9 cellular contexts compared by ENCODE assay signal in genomic region chr20:46558511-46558959, GRCh38. TPM values are rescaled to one million over a fixed set of nuclear protein-coding genes. Genes with fewer than 3 reads are reported as not detected.
DNase-seq lines count a peak whose midpoint lies in the region; ATAC-seq and TF ChIP-seq lines count a peak whose summit lies in the region.
"Had no signal": no experiment of that assay in that cellular context is flagged by ENCODE, and none has a peak within 500 bp of the region (broad histone marks: within the 10 kb centered on the region; RNA-seq: fewer than 3 reads in every experiment).

No MANE protein-coding gene starts in this region.

- peaks cover 38% of the 10 kb centered on the region for H3K4me1 ChIP-seq in adipocyte (ENCODE audit: control insufficient read depth, insufficient read depth, low read length)
- H3K4me1 ChIP-seq in mesodermal cell (ENCODE audit: control insufficient read depth, insufficient read depth, low read length, poor library complexity, severe bottlenecking), result peaks cover 8% of the 10 kb centered on the region
- no peaks in the 10 kb centered on the region for H3K4me1 ChIP-seq in BE2C

- H3K36me3 ChIP-seq in adipocyte (ENCODE audit: control insufficient read depth, insufficient read depth, low read length, severe bottlenecking) (no peaks in the 10 kb centered on the region), mesodermal cell (ENCODE audit: control insufficient read depth, insufficient read depth, low read length) (no peaks in the 10 kb centered on the region), BE2C (no peaks in the 10 kb centered on the region)
- H3K36me3 ChIP-seq: upper lobe of left lung had no signal

- ATAC-seq in GM18868 (IDR thresholded peaks at IDR 0.05; ENCODE audit: unreplicated experiment) (no peak), HG03025 (IDR thresholded peaks at IDR 0.05; ENCODE audit: low FRiP score, unreplicated experiment) (no peak)

- DNase-seq in AG04450 (ENCODE audit: low read depth, low spot score) (peak; percentile 85), HK-2 (ENCODE audit: unreplicated experiment) (peak; percentile 87), adipocyte (ENCODE audit: low read depth) (peak; percentile 51), BE2C (no peak), NCI-H187 treated with DMSO at 0.1 percent for 48 hours (lab: John Stamatoyannopoulos, UW) (no peak)
- DNase-seq: upper lobe of left lung had no signal

- no peak for TF ChIP-seq CTCF in AG04450 (IDR thresholded peaks at IDR 0.05; ENCODE audit: low read depth, low read length)
- TF ChIP-seq CTCF in BE2C (IDR thresholded peaks at IDR 0.05; ENCODE audit: low read depth, low read length), result no peak

- H3K4me3 ChIP-seq in AG04450 (ENCODE audit: low read depth, low read length) (no peak overlapping the region), adipocyte (ENCODE audit: low read length) (no peak overlapping the region), mesodermal cell (ENCODE audit: extremely low read depth, insufficient read depth, low read length, poor library complexity, severe bottlenecking) (no peak overlapping the region), BE2C (ENCODE audit: low read depth, low read length) (no peak overlapping the region)
- H3K4me3 ChIP-seq: upper lobe of left lung had no signal

- peak overlapping the region; percentile 15 for H3K9ac ChIP-seq in adipocyte (ENCODE audit: low read length)

- POLR2A ChIA-PET in AG04450 (lab: Yijun Ruan, JAX), result interaction anchor here (0.6 to 1.1 kb wide), 2 partner anchors 10 to 778 kb away, joined by 3 to 15 read pairs; no protein-coding TSS in a partner anchor

- 66 to 80% methylated on average over 3 to 4 of the region's 5 CpGs for WGBS in mesodermal cell (ENCODE audit: insufficient coverage in 2 of 2), 2 experiments

- H3K27ac ChIP-seq in AG04450 (ENCODE audit: low read depth, low read length) (peak overlapping the region; percentile 25), mesodermal cell (ENCODE audit: low read depth, low read length, severe bottlenecking) (peak overlapping the region; percentile 23)
- H3K27ac ChIP-seq: upper lobe of left lung had no signal

- H3K27me3 ChIP-seq in AG04450 (ENCODE audit: control insufficient read depth, insufficient read depth, low read length) (peaks cover 6% of the 10 kb centered on the region), adipocyte (replicated peaks; ENCODE audit: control insufficient read depth, insufficient read depth, low read length) (no peaks in the 10 kb centered on the region), BE2C (peaks cover 19% of the 10 kb centered on the region)
- H3K27me3 ChIP-seq: upper lobe of left lung had no signal

- CTCF ChIA-PET in AG04450 (lab: Charles Lee), result interaction anchor here (1.0 kb wide), 1 partner anchor 147 kb away, joined by 3 read pairs; no protein-coding TSS in a partner anchor

- H3K9me3 ChIP-seq in AG04450 (ENCODE audit: control insufficient read depth, insufficient read depth, low read length), result no peaks in the 10 kb centered on the region
- H3K9me3 ChIP-seq in adipocyte (ENCODE audit: control insufficient read depth, low read length), result no peaks in the 10 kb centered on the region
- no peaks in the 10 kb centered on the region for H3K9me3 ChIP-seq in mesodermal cell (ENCODE audit: control insufficient read depth, low read length)
- no peaks in the 10 kb centered on the region for H3K9me3 ChIP-seq in BE2C
- H3K9me3 ChIP-seq: upper lobe of left lung had no signal

RNA-seq across cellular contexts. Expression of gene OCSTAMP, which starts 8.1 kb away (rescaled TPM):
- not detected in 2 replicates for polyA plus RNA-seq in AG04450 (2011; rRNA removed)
- polyA minus RNA-seq in AG04450 (2011; rRNA and poly(A)+ RNA removed), result not detected in 2 replicates
- polyA plus RNA-seq in mesodermal cell (2013, experiment 1 of 2), result not detected
- polyA plus RNA-seq in mesodermal cell (2013, experiment 2 of 2), result not detected
- not detected for polyA plus RNA-seq in BE2C (2012; ENCODE audit: insufficient read depth, insufficient read length, low read depth)

RNA-seq across cellular contexts. Expression of gene ZNF334, which starts 45.2 kb away (rescaled TPM):
- polyA plus RNA-seq in AG04450 (2011; rRNA removed), result 3.3 and 4.0 TPM in 2 replicates
- 1.8 and 2.7 TPM in 2 replicates for polyA minus RNA-seq in AG04450 (2011; rRNA and poly(A)+ RNA removed)
- polyA plus RNA-seq in mesodermal cell (2013, experiment 1 of 2), result 11.4 TPM
- 12.4 TPM for polyA plus RNA-seq in mesodermal cell (2013, experiment 2 of 2)
- polyA plus RNA-seq in BE2C (2012; ENCODE audit: insufficient read depth, insufficient read length, low read depth), result 5.9 TPM

Comparison
In these comparisons a context has a peak if more than half of its experiments do, and no peak if none do; other contexts are left out.
1. DNase-seq: peak in AG04450 (single experiment), HK-2 (single experiment) and adipocyte (single experiment); none in BE2C (single experiment) and NCI-H187 treated with DMSO at 0.1 percent for 48 hours (single experiment).